24 cellular contexts compared by ENCODE assay signal in the genomic region with DNA sequence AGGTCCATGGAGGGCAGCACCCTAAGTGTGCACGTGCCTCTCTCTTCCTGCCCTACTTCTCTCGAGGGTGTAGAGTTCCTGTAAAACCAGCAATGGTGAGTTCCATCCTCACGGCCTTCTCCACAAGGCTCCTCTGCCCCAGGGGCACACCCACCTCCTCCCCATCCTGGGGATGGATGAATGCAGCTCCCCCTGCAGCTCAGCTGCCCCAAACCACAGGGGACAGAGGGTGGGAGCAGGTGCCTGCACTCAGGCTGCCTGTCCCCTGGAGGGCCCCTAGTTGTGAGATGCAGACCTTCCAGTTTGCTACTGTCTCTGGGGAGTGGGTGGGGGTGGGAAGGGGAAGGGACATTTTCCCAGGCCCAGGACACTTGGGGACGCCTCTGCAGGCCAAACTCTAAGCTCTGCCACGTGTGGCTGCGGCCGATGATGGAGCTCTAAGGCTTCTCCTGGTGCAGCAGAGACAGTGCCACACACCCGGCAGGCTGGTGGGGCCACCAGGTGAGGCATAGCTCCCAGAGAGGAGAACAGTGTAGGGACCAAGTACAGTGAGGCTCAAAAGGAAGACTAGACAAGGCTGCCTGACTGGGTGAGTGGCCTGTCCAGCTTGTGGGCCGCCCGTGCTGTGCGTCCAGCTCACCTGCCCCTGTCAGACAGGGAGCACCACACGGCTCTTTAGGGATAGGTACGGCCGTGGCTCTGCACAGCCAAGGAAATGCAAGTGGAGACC.
DNase-seq lines count a peak whose midpoint lies in the region; ATAC-seq and TF ChIP-seq lines count a peak whose summit lies in the region.
"Had no signal": no experiment of that assay in that cellular context is flagged by ENCODE, and none has a peak within 500 bp of the region (broad histone marks: within the 10 kb centered on the region; RNA-seq: fewer than 3 reads in every experiment).

No MANE protein-coding gene starts in this region.

- H3K4me1 ChIP-seq in BLaER1 (peaks cover 13% of the 10 kb centered on the region), HEK293 (ENCODE audit: control insufficient read depth, insufficient read depth, low read length) (no peaks in the 10 kb centered on the region), aorta (ENCODE audit: control insufficient read depth in 1 of 2, insufficient read depth in 2 of 2, low read length in 2 of 2) (no peaks in the 10 kb centered on the region)

- 85% methylated on average over 14 of the region's 14 CpGs for WGBS in aorta, 2 donors

- no peaks in the 10 kb centered on the region for H3K36me3 ChIP-seq in BLaER1
- no peaks in the 10 kb centered on the region for H3K36me3 ChIP-seq in HEK293 (ENCODE audit: control insufficient read depth in 2 of 2, insufficient read depth in 1 of 2, low read length in 2 of 2)
- H3K36me3 ChIP-seq in aorta (ENCODE audit: control insufficient read depth in 1 of 2, insufficient read depth in 2 of 2, low read length in 1 of 2) = no peaks in the 10 kb centered on the region
- H3K36me3 ChIP-seq: SJSA1 had no signal

- peak; percentile 73 for DNase-seq in osteocyte (ENCODE audit: extremely low spot score, unreplicated experiment)
- DNase-seq in NCI-H446 (lab: John Stamatoyannopoulos, UW) = no peak
- DNase-seq in aorta = no peak
- DNase-seq: AML-193; C1 segment of cervical spinal cord; CD4-positive, alpha-beta memory T cell; COR-L47; Kasumi-1; MV-4-11; NCI-H1105; NCI-H1436 treated with DMSO at 0.1 percent for 48 hours; NCI-H187 treated with DMSO at 0.1 percent for 48 hours; NCI-H2107; NCI-H524 treated with DMSO at 0.1 percent for 48 hours; NCI-H774 had no signal

- TF ChIP-seq CTCF in HEK293 (tag by site-specific recombination; IDR thresholded peaks at IDR 0.05) = no peak
- TF ChIP-seq CTCF in osteocyte (IDR thresholded peaks at IDR 0.05) = no peak

- no peak overlapping the region for H3K9ac ChIP-seq in BLaER1

- no peaks in the 10 kb centered on the region for H3K27me3 Mint-ChIP-seq in osteocyte (ENCODE audit: unreplicated experiment)
- H3K27me3 Mint-ChIP-seq: CD4-positive, alpha-beta memory T cell had no signal

- no peak overlapping the region for H3K27ac ChIP-seq in BLaER1
- H3K27ac ChIP-seq in HEK293 (ENCODE audit: extremely low read depth, low read depth, low read length) = no peak overlapping the region
- H3K27ac ChIP-seq in aorta (ENCODE audit: low read depth in 1 of 2, low read length in 2 of 2) = no peak overlapping the region
- H3K27ac ChIP-seq: A549, PC-9, SJSA1 had no signal

- no peak overlapping the region for H3K4me3 Mint-ChIP-seq in osteocyte (ENCODE audit: unreplicated experiment)
- H3K4me3 Mint-ChIP-seq: CD4-positive, alpha-beta memory T cell had no signal

- no peaks in the 10 kb centered on the region for H4K20me1 ChIP-seq in BLaER1

- H3K9me3 ChIP-seq in BLaER1 (no peaks in the 10 kb centered on the region), HEK293 (ENCODE audit: control insufficient read depth, insufficient read depth, low read depth, low read length) (no peaks in the 10 kb centered on the region), aorta (ENCODE audit: control insufficient read depth, low read length) (no peaks in the 10 kb centered on the region)
- H3K9me3 ChIP-seq: A549 had no signal

- CTCF ChIA-PET in HEK293 (lab: Yijun Ruan, JAX) = interaction anchor here (0.6 kb wide), 1 partner anchor 259 kb away, joined by 3 read pairs; no protein-coding TSS in a partner anchor

- H3K4me3 ChIP-seq in BLaER1 (no peak overlapping the region), HEK293 (ENCODE audit: low read depth, low read length) (no peak overlapping the region), aorta (ENCODE audit: low read length in 2 of 2) (no peak overlapping the region)
- H3K4me3 ChIP-seq: A549, K562, PC-9, SJSA1 had no signal

- intact Hi-C loops in aorta (cut with DNase I) = no loop called here

- H3K27ac Mint-ChIP-seq in osteocyte (ENCODE audit: unreplicated experiment) = no peak overlapping the region
- H3K27ac Mint-ChIP-seq: CD4-positive, alpha-beta memory T cell had no signal

- no peaks in the 10 kb centered on the region for H3K4me1 Mint-ChIP-seq in osteocyte (ENCODE audit: unreplicated experiment)
- H3K4me1 Mint-ChIP-seq: CD4-positive, alpha-beta memory T cell had no signal

- no peaks in the 10 kb centered on the region for H3K36me3 Mint-ChIP-seq in osteocyte (ENCODE audit: unreplicated experiment)
- H3K36me3 Mint-ChIP-seq: CD4-positive, alpha-beta memory T cell had no signal

- peaks cover 17% of the 10 kb centered on the region for H3K9me3 Mint-ChIP-seq in osteocyte (ENCODE audit: unreplicated experiment)

- POLR2A ChIA-PET in HEK293 (lab: Yijun Ruan, JAX) = no interaction called here

- H3K4me2 ChIP-seq in BLaER1 = peak overlapping the region; percentile 12; the same call in 1 of the 2 replicates
- H3K4me2 ChIP-seq: A549, PC-9 had no signal

- ATAC-seq in esophagus mucosa (peak; percentile 24), GM18502 (IDR thresholded peaks at IDR 0.05; ENCODE audit: poor library complexity, unreplicated experiment) (no peak), aorta (ENCODE audit: low FRiP score) (no peak)
- ATAC-seq: A549, HCT116, K562 had no signal

- H3K27me3 ChIP-seq in BLaER1 (no peaks in the 10 kb centered on the region), aorta (ENCODE audit: control insufficient read depth in 1 of 2, insufficient read depth in 2 of 2, low read length in 1 of 2) (no peaks in the 10 kb centered on the region)
- H3K27me3 ChIP-seq: SJSA1 had no signal

TF ChIP-seq in HEK293, 187 proteins besides CTCF, POLR2A, EP300 and RAD21:
- TF ChIP-seq ZIC2 (tag by site-specific recombination; IDR thresholded peaks at IDR 0.05) (0 out of 2 replicates have a peak, but pooled peaks have one; percentile 12), ZNF670 (tag by site-specific recombination; IDR thresholded peaks at IDR 0.05; ENCODE audit: low read depth) (no peak), ZNF362 (tag by site-specific recombination; IDR thresholded peaks at IDR 0.05) (no peak), ZNF776 (tag by site-specific recombination; IDR thresholded peaks at IDR 0.05; ENCODE audit: borderline replicate concordance) (no peak)
